10 cellular contexts compared by ENCODE assay signal in genomic region chr16:8887952-8888560, GRCh38. TPM values are rescaled to one million over a fixed set of nuclear protein-coding genes. Genes with fewer than 3 reads are reported as not detected.
DNase-seq lines count a peak whose midpoint lies in the region; ATAC-seq and TF ChIP-seq lines count a peak whose summit lies in the region.
"Had no signal": no experiment of that assay in that cellular context is flagged by ENCODE, and none has a peak within 500 bp of the region (broad histone marks: within the 10 kb centered on the region; RNA-seq: fewer than 3 reads in every experiment).

No MANE protein-coding gene starts in this region.

- H3K9me3 Mint-ChIP-seq in activated T-cell treated with anti-CD3 and anti-CD28 coated beads, Interleukin-2, amount 50 U/mL, for 24 hours, result no peaks in the 10 kb centered on the region
- no peaks in the 10 kb centered on the region for H3K9me3 Mint-ChIP-seq in activated T-cell treated with anti-CD3 and anti-CD28 coated beads, Interleukin-2, amount 50 U/mL, for 4 hours
- H3K9me3 Mint-ChIP-seq in type B pancreatic cell, result no peaks in the 10 kb centered on the region
- H3K9me3 Mint-ChIP-seq: neural progenitor cell had no signal

- TF ChIP-seq CTCF in type B pancreatic cell (conservative IDR thresholded peaks at IDR 0.05), result peak; percentile 16

- no peak for DNase-seq in activated T-cell treated with anti-CD3 and anti-CD28 coated beads, Interleukin-2, amount 50 U/mL, for 24 hours
- DNase-seq in activated T-cell treated with anti-CD3 and anti-CD28 coated beads, Interleukin-2, amount 50 U/mL, for 4 hours, result no peak
- DNase-seq in cerebellum (ENCODE audit: low spot score) (peak; percentile 91), left lobe of liver (ENCODE audit: low spot score) (peak; percentile 69), type B pancreatic cell (ENCODE audit: extremely low spot score, unreplicated experiment) (no peak), kidney glomerular epithelial cell (lab: John Stamatoyannopoulos, UW) (no peak), NCI-H1092 treated with DMSO at 0.1 percent for 48 hours (lab: John Stamatoyannopoulos, UW) (no peak)

- H3K27ac Mint-ChIP-seq in activated T-cell treated with anti-CD3 and anti-CD28 coated beads, Interleukin-2, amount 50 U/mL, for 24 hours, result peak overlapping the region; percentile 55
- no peak overlapping the region for H3K27ac Mint-ChIP-seq in type B pancreatic cell
- H3K27ac Mint-ChIP-seq: neural progenitor cell had no signal

- peaks cover 8% of the 10 kb centered on the region for H3K27me3 Mint-ChIP-seq in activated T-cell treated with anti-CD3 and anti-CD28 coated beads, Interleukin-2, amount 50 U/mL, for 24 hours
- H3K27me3 Mint-ChIP-seq in activated T-cell treated with anti-CD3 and anti-CD28 coated beads, Interleukin-2, amount 50 U/mL, for 4 hours (ENCODE audit: low read depth), result peaks cover 9% of the 10 kb centered on the region
- H3K27me3 Mint-ChIP-seq in type B pancreatic cell, result no peaks in the 10 kb centered on the region

- peaks cover 32% of the 10 kb centered on the region for H3K4me1 Mint-ChIP-seq in activated T-cell treated with anti-CD3 and anti-CD28 coated beads, Interleukin-2, amount 50 U/mL, for 24 hours (ENCODE audit: low read depth)
- H3K4me1 Mint-ChIP-seq in activated T-cell treated with anti-CD3 and anti-CD28 coated beads, Interleukin-2, amount 50 U/mL, for 4 hours (ENCODE audit: low read depth), result peaks cover 37% of the 10 kb centered on the region
- peaks cover 20% of the 10 kb centered on the region for H3K4me1 Mint-ChIP-seq in type B pancreatic cell (ENCODE audit: unreplicated experiment)

- H3K36me3 Mint-ChIP-seq in activated T-cell treated with anti-CD3 and anti-CD28 coated beads, Interleukin-2, amount 50 U/mL, for 24 hours (ENCODE audit: low read depth), result peaks cover 48% of the 10 kb centered on the region
- peaks cover 26% of the 10 kb centered on the region for H3K36me3 Mint-ChIP-seq in activated T-cell treated with anti-CD3 and anti-CD28 coated beads, Interleukin-2, amount 50 U/mL, for 4 hours (ENCODE audit: insufficient read depth)
- H3K36me3 Mint-ChIP-seq in type B pancreatic cell, result peaks cover 11% of the 10 kb centered on the region

- no peak overlapping the region for H3K4me3 Mint-ChIP-seq in activated T-cell treated with anti-CD3 and anti-CD28 coated beads, Interleukin-2, amount 50 U/mL, for 24 hours
- H3K4me3 Mint-ChIP-seq in activated T-cell treated with anti-CD3 and anti-CD28 coated beads, Interleukin-2, amount 50 U/mL, for 4 hours, result no peak overlapping the region
- no peak overlapping the region for H3K4me3 Mint-ChIP-seq in type B pancreatic cell
- H3K4me3 Mint-ChIP-seq: neural progenitor cell had no signal

- no peak for ATAC-seq in activated T-cell treated with anti-CD3 and anti-CD28 coated beads, Interleukin-2, amount 50 U/mL, for 4 hours
- ATAC-seq in left lobe of liver (peak; percentile 57), GM18868 (IDR thresholded peaks at IDR 0.05; ENCODE audit: unreplicated experiment) (no peak)
- ATAC-seq: A549 had no signal

RNA-seq across cellular contexts. Expression of gene LITAFD, which starts 5.9 kb away (rescaled TPM):
- not detected for total RNA-seq in activated T-cell treated with anti-CD3 and anti-CD28 coated beads, Interleukin-2, amount 50 U/mL, for 4 hours
- total RNA-seq in cerebellum, result not detected
- not detected for total RNA-seq in left lobe of liver
- not detected in 2 replicates for total RNA-seq in type B pancreatic cell (ENCODE audit: low replicate concordance)

RNA-seq across cellular contexts. Expression of gene CARHSP1, which starts 19.2 kb away (rescaled TPM):
- 10 to 100 TPM; 14.7 to 17.8 (median 16.8) TPM for total RNA-seq in activated T-cell treated with anti-CD3 and anti-CD28 coated beads, Interleukin-2, amount 50 U/mL, for 4 hours
- total RNA-seq in cerebellum, result 105 TPM
- total RNA-seq in left lobe of liver, result 62.5 TPM
- 84.6 and 88.0 TPM in 2 replicates for total RNA-seq in type B pancreatic cell (ENCODE audit: low replicate concordance)

Comparison
In these comparisons a context has a peak if more than half of its experiments do, and no peak if none do; other contexts are left out.
1. DNase-seq: peak in cerebellum (single experiment) and left lobe of liver (single experiment); none in activated T-cell treated with anti-CD3 and anti-CD28 coated beads, Interleukin-2, amount 50 U/mL, for 24 hours (single experiment), activated T-cell treated with anti-CD3 and anti-CD28 coated beads, Interleukin-2, amount 50 U/mL, for 4 hours (single experiment), type B pancreatic cell (single experiment), kidney glomerular epithelial cell (single experiment) and NCI-H1092 treated with DMSO at 0.1 percent for 48 hours (single experiment).